12 cellular contexts compared by ENCODE assay signal in the genomic region with DNA sequence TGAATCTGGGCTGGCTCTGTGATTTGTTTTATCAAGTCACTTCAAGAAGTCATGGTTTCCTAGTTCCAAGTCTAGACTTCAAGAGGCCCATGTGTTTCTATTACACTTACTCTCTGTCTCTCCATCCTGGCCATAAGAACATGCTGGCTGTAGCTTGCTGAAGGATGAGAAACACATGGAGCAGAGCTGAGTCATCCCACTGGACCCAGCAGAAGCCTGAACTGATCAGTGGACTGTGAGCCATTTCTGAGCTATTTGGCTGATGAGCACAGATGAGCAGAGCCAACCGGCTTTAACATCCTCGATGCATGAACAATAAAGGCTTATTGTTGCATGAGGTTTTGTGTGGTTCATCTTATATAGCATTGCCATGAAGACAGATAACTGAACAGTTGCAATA.
A peak's percentile ranks its signal among the peaks of the same experiment; 100 is the strongest.
DNase-seq lines count a peak whose midpoint lies in the region; ATAC-seq and TF ChIP-seq lines count a peak whose summit lies in the region.
"Had no signal": no experiment of that assay in that cellular context is flagged by ENCODE, and none has a peak within 500 bp of the region (broad histone marks: within the 10 kb centered on the region; RNA-seq: fewer than 3 reads in every experiment).

No MANE protein-coding gene starts in this region.

- no peak for TF ChIP-seq CTCF in heart right ventricle (IDR thresholded peaks at IDR 0.05)

- H3K27me3 ChIP-seq in heart right ventricle, result no peaks in the 10 kb centered on the region

- H3K36me3 ChIP-seq in heart right ventricle, result no peaks in the 10 kb centered on the region

- H3K9me3 ChIP-seq in heart right ventricle, result no peaks in the 10 kb centered on the region

- intact Hi-C loops in heart right ventricle (cut with DNase I), result no loop called here

- peaks cover 0 to 23% (median 0%) of the 10 kb centered on the region in 9 donors for H3K4me1 ChIP-seq in heart right ventricle

- ATAC-seq in heart right ventricle (peak in 7 of 8 donors; percentile 78 to 84 (median 81)), GM21723 (IDR thresholded peaks at IDR 0.05; ENCODE audit: unreplicated experiment) (no peak), GM18867 (IDR thresholded peaks at IDR 0.05; ENCODE audit: unreplicated experiment) (no peak)

- H3K4me3 ChIP-seq in heart right ventricle (no peak overlapping the region), skeletal muscle cell (ENCODE audit: low read depth, low read length) (no peak overlapping the region)

- no peak overlapping the region for H3K27ac ChIP-seq in heart right ventricle

- 68 to 72% methylated on average over 2 of the region's 2 CpGs for WGBS in heart right ventricle, 2 donors

- DNase-seq in GM04503 (ENCODE audit: low read depth) (peak; percentile 98), amniotic stem cell (lab: John Stamatoyannopoulos, UW) (peak; percentile 92), heart right ventricle (peak in 1 of 2 donors; percentile 13), skeletal muscle cell (ENCODE audit: low read depth) (peak; percentile 99), HUDEP-2 (lab: John Stamatoyannopoulos, UW; ENCODE audit: unreplicated experiment in 76 of 76) (no peak), NCI-H1105 (lab: John Stamatoyannopoulos, UW) (no peak)
- DNase-seq: activated gamma-delta T cell, erythroblast, Kasumi-1, NCI-H748 treated with DMSO at 0.1 percent for 48 hours had no signal

Comparison
In these comparisons a context has a peak if more than half of its experiments do, and no peak if none do; other contexts are left out.
1. DNase-seq: peak in GM04503 (single experiment), amniotic stem cell (single experiment) and skeletal muscle cell (single experiment); none in HUDEP-2 (0 of 76) and NCI-H1105 (single experiment).
2. ATAC-seq: peak in heart right ventricle (7 of 8); none in GM21723 (single experiment) and GM18867 (single experiment).